ENCODE assay signal across 8 cellular contexts in the genomic region with DNA sequence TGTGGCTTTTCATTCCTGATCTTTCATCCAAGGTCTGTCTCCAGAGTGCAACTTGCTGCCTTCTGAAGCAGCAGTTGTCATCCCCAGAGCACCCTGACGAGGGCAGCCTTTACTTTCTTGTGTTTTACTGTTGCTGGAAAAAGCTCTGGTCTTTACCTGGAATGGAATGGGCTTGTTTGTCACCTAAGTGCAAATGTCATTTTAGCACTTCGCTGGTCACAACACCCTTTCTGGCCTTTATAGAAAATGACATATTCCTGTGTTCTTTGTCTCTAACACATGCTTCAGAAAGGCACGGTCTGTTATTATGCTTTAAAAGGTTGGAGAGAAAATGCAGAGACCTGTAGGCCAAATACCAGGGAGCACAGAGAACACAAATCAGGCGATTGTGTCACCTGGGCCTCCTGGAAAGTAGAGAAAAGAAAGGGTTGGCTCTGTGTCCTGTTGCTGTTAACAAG.
DNase-seq lines count a peak whose midpoint lies in the region; ATAC-seq, FAIRE-seq and TF ChIP-seq lines count a peak whose summit lies in the region.

No MANE protein-coding gene starts in this region.

- H3K4me1 ChIP-seq in kidney (ENCODE audit: control insufficient read depth in 1 of 2, insufficient read depth in 1 of 2, low read depth in 1 of 2, low read length in 2 of 2) (no peaks in the 10 kb centered on the region), vagina (no peaks in the 10 kb centered on the region)

- no peak for TF ChIP-seq POLR2A in vagina (IDR thresholded peaks at IDR 0.05)

- TF ChIP-seq CTCF in brain microvascular endothelial cell (IDR thresholded peaks at IDR 0.05; ENCODE audit: low read depth, low read length, missing control alignments) (peak; percentile 92), kidney (IDR thresholded peaks at IDR 0.05; ENCODE audit: borderline replicate concordance, extremely low read depth, insufficient read depth) (peak; percentile 82), vagina (IDR thresholded peaks at IDR 0.05) (peak; percentile 7 to 31 (median 23))

- no peak for FAIRE-seq in kidney (lab: Jason Lieb, UNC)

- H3K27me3 ChIP-seq in brain microvascular endothelial cell (replicated peaks) (no peaks in the 10 kb centered on the region), vagina (no peaks in the 10 kb centered on the region)

- no peak overlapping the region for H3K4me3 ChIP-seq in brain microvascular endothelial cell (ENCODE audit: low read depth, low read length)
- no peak overlapping the region for H3K4me3 ChIP-seq in kidney (ENCODE audit: low read length in 2 of 2)
- no peak overlapping the region for H3K4me3 ChIP-seq in vagina

- no peaks in the 10 kb centered on the region for H3K36me3 ChIP-seq in brain microvascular endothelial cell (replicated peaks)
- H3K36me3 ChIP-seq in kidney (ENCODE audit: control insufficient read depth in 1 of 2, insufficient read depth in 2 of 2, low read length in 2 of 2): no peaks in the 10 kb centered on the region
- no peaks in the 10 kb centered on the region for H3K36me3 ChIP-seq in vagina

- H3K9me3 Mint-ChIP-seq in activated naive CD4-positive, alpha-beta T cell treated with anti-CD3 and anti-CD28 coated beads, Interleukin-2, amount 50 U/mL, for 72 hours: peaks cover 0 to 8% of the 10 kb centered on the region in 2 donors

- no peak overlapping the region for H3K27ac ChIP-seq in brain microvascular endothelial cell
- no peak overlapping the region for H3K27ac ChIP-seq in kidney (ENCODE audit: low read depth in 2 of 2, low read length in 2 of 2)
- no peak overlapping the region for H3K27ac ChIP-seq in vagina

- H3K36me3 Mint-ChIP-seq in activated naive CD4-positive, alpha-beta T cell treated with anti-CD3 and anti-CD28 coated beads, Interleukin-2, amount 50 U/mL, for 72 hours: no peaks in the 10 kb centered on the region

- no peak overlapping the region for H3K9ac ChIP-seq in kidney (ENCODE audit: low read length in 2 of 2)

- H3K9me3 ChIP-seq in kidney (ENCODE audit: control insufficient read depth in 1 of 2, low read length in 2 of 2): no peaks in the 10 kb centered on the region
- no peaks in the 10 kb centered on the region for H3K9me3 ChIP-seq in vagina

- peak; percentile 69 for ATAC-seq in GM18909 (IDR thresholded peaks at IDR 0.05; ENCODE audit: poor library complexity, unreplicated experiment)
- no peak for ATAC-seq in activated naive CD4-positive, alpha-beta T cell treated with anti-CD3 and anti-CD28 coated beads, Interleukin-2, amount 50 U/mL, for 72 hours

- intact Hi-C loops in kidney (cut with DNase I) (no loop called here), vagina (cut with DNase I) (no loop called here)

- in situ Hi-C loops in brain microvascular endothelial cell (cut with HindIII; ENCODE audit: low pct_ligation_motif_present, low sequenced_read_pairs): no loop called here

- DNase-seq in COR-L47 (lab: John Stamatoyannopoulos, UW) (peak; percentile 65), NCI-H2081 (lab: John Stamatoyannopoulos, UW) (peak; percentile 63 to 70), brain microvascular endothelial cell (peak; percentile 41), kidney (no peak), vagina (ENCODE audit: extremely low spot score in 2 of 2) (no peak)
- no peak for DNase-seq in activated effector memory CD4-positive, alpha-beta T cell treated with Interleukin-2 at 50 U/mL for 16 hours
- no peak for DNase-seq in activated naive CD4-positive, alpha-beta T cell treated with anti-CD3 and anti-CD28 coated beads, Interleukin-2, amount 50 U/mL, for 72 hours (ENCODE audit: low spot score in 2 of 2)

- no peak overlapping the region for H3K27ac Mint-ChIP-seq in activated naive CD4-positive, alpha-beta T cell treated with anti-CD3 and anti-CD28 coated beads, Interleukin-2, amount 50 U/mL, for 72 hours

Comparison
In these comparisons a context has a peak if more than half of its experiments do, and no peak if none do; other contexts are left out.
1. DNase-seq: peak in COR-L47 (single experiment), NCI-H2081 (2 of 2) and brain microvascular endothelial cell (single experiment); none in kidney (single experiment), vagina (0 of 2), activated effector memory CD4-positive, alpha-beta T cell treated with Interleukin-2 at 50 U/mL for 16 hours (single experiment) and activated naive CD4-positive, alpha-beta T cell treated with anti-CD3 and anti-CD28 coated beads, Interleukin-2, amount 50 U/mL, for 72 hours (0 of 2).
2. CTCF ChIP-seq: peak in every context shown above with its lines; median percentile 92 in brain microvascular endothelial cell; 82 in kidney; 23 in vagina.